ENCODE assay signal across 8 cellular contexts in genomic region chr7:44622342-44623151, GRCh38. TPM values are rescaled to one million over a fixed set of nuclear protein-coding genes. Genes with fewer than 3 reads are reported as not detected.
DNase-seq lines count a peak whose midpoint lies in the region; ATAC-seq and TF ChIP-seq lines count a peak whose summit lies in the region.

No MANE protein-coding gene starts in this region.

- H3K9me3 ChIP-seq in GM23248 (ENCODE audit: low read depth): no peaks in the 10 kb centered on the region
- H3K9me3 ChIP-seq in Panc1 (ENCODE audit: control insufficient read depth, insufficient read depth, low read depth, low read length): no peaks in the 10 kb centered on the region
- H3K9me3 ChIP-seq in tibial artery: no peaks in the 10 kb centered on the region

- DNase-seq in GM10266 (ENCODE audit: extremely low spot score) (peak; percentile 50), GM23248 (peak; percentile 34), Panc1 (ENCODE audit: low read depth, low spot score) (no peak), fibroblast of villous mesenchyme (ENCODE audit: low read depth) (peak; percentile 58), tibial artery (no peak), SHP77 treated with DMSO at 0.1 percent for 48 hours (lab: John Stamatoyannopoulos, UW) (no peak), UCSD-AML1 (lab: John Stamatoyannopoulos, UW; ENCODE audit: unreplicated experiment) (no peak)
- DNase-seq in stimulated activated CD4-positive, alpha-beta T cell treated with anti-CD3 and anti-CD28 coated beads, Interleukin-4, amount 100 ng/mL, for 4 hours: peak; percentile 30 to 57

- H3K9me2 ChIP-seq in GM23248 (ENCODE audit: insufficient read depth): no peaks in the 10 kb centered on the region

- no peaks in the 10 kb centered on the region for H4K20me1 ChIP-seq in GM23248 (ENCODE audit: insufficient read depth)

- H2AFZ ChIP-seq in GM23248: no peak overlapping the region

- H3F3A ChIP-seq in GM23248 (ENCODE audit: insufficient read depth): peaks cover 19% of the 10 kb centered on the region

- no peaks in the 10 kb centered on the region for H3K27me3 ChIP-seq in GM23248 (replicated peaks; ENCODE audit: insufficient read depth)
- H3K27me3 ChIP-seq in Panc1 (ENCODE audit: control insufficient read depth, insufficient read depth, low read length): no peaks in the 10 kb centered on the region
- H3K27me3 ChIP-seq in tibial artery: no peaks in the 10 kb centered on the region

- H3K36me3 ChIP-seq in GM23248 (ENCODE audit: low read depth) (peaks cover 9% of the 10 kb centered on the region), Panc1 (ENCODE audit: control insufficient read depth, insufficient read depth, low read length) (0 out of 2 replicates have a peak, but pooled peaks cover 3% of the 10 kb centered on the region), tibial artery (peaks cover 22 to 33% (median 27%) of the 10 kb centered on the region in 3 donors)

- intact Hi-C loops in Panc1 (cut with micrococcal nuclease; ENCODE audit: unreplicated experiment): no loop called here
- intact Hi-C loops in tibial artery (cut with DNase I; ENCODE audit: low total_unique reads): no loop called here

- no TSS peak for BruUV-seq in Panc1 (replicated peaks; lab: Mats Ljungman, UMichigan)

- peak; percentile 81 for ATAC-seq in Panc1

- no peak overlapping the region for H3K27ac ChIP-seq in GM23248
- peak overlapping the region; percentile 73 for H3K27ac ChIP-seq in Panc1 (ENCODE audit: low read length)
- no peak overlapping the region for H3K27ac ChIP-seq in tibial artery

- H3K9ac ChIP-seq in GM23248: no peak overlapping the region

- peaks cover 36% of the 10 kb centered on the region for H3K4me1 ChIP-seq in GM23248 (ENCODE audit: insufficient read depth)
- peaks cover 52% of the 10 kb centered on the region for H3K4me1 ChIP-seq in Panc1 (ENCODE audit: control insufficient read depth, insufficient read depth, low read length)
- H3K4me1 ChIP-seq in tibial artery: peaks cover 0 to 10% (median 5%) of the 10 kb centered on the region in 4 donors

- in situ Hi-C loops in GM23248 (cut with MboI) (no loop called here), Panc1 (cut with HindIII; ENCODE audit: low pct_unique_long_range_greater_than_20kb, low sequenced_read_pairs) (no loop called here)

- TF ChIP-seq CTCF in GM10266 (IDR thresholded peaks at IDR 0.05; ENCODE audit: control insufficient read depth, insufficient read depth, low read depth, missing control alignments) (no peak), Panc1 (IDR thresholded peaks at IDR 0.05) (no peak), fibroblast of villous mesenchyme (IDR thresholded peaks at IDR 0.05; ENCODE audit: insufficient read depth, low read depth, low read length) (no peak), tibial artery (IDR thresholded peaks at IDR 0.05) (no peak)

- H3K79me2 ChIP-seq in GM23248 (ENCODE audit: insufficient read depth): peaks cover 98% of the 10 kb centered on the region

- H3K4me3 ChIP-seq in GM23248: no peak overlapping the region
- H3K4me3 ChIP-seq in Panc1 (ENCODE audit: low read depth in 2 of 2, low read length in 2 of 2): peak overlapping the region in 1 of 2 experiments; percentile 37; a peak in 2 of 4 replicates
- no peak overlapping the region for H3K4me3 ChIP-seq in fibroblast of villous mesenchyme (ENCODE audit: low read depth, low read length)
- H3K4me3 ChIP-seq in tibial artery: no peak overlapping the region

- 82 to 83% methylated on average over 5 of the region's 5 CpGs for WGBS in GM23248 (ENCODE audit: low coverage in 1 of 2, low lambda C conversion rate in 2 of 2, missing lambda C conversion rate in 2 of 2), 2 experiments

- no peak overlapping the region for H3K4me2 ChIP-seq in GM23248 (ENCODE audit: unreplicated experiment)

- CTCF ChIA-PET in Panc1 (lab: Charles Lee): no interaction called here

- POLR2A ChIA-PET in Panc1 (lab: Charles Lee): no interaction called here

RNA-seq across cellular contexts. Expression of gene OGDH, which starts 16.1 kb away (rescaled TPM):
- total RNA-seq in GM23248 (2014; rRNA removed; shearing (Covaris generic)): 75.3 and 77.4 TPM in 2 replicates
- 31.4 and 35.3 TPM in 2 replicates for polyA plus RNA-seq in GM23248 (2016; fragmentation: Nextera tagmentation; extraction: Ambion mirVana)
- 166 TPM for total RNA-seq in Panc1 (2021; ENCODE audit: unreplicated experiment)
- 167 TPM for polyA plus RNA-seq in Panc1 (2012; ENCODE audit: insufficient read length)
- total RNA-seq in fibroblast of villous mesenchyme: 75.7 and 99.7 TPM in 2 replicates

RNA-seq across cellular contexts. Expression of gene TMED4, which starts 40.5 kb away (rescaled TPM):
- 174 and 201 TPM in 2 replicates for total RNA-seq in GM23248 (2014; rRNA removed; shearing (Covaris generic))
- polyA plus RNA-seq in GM23248 (2016; fragmentation: Nextera tagmentation; extraction: Ambion mirVana): 78.2 and 86.0 TPM in 2 replicates
- total RNA-seq in Panc1 (2021; ENCODE audit: unreplicated experiment): 123 TPM
- polyA plus RNA-seq in Panc1 (2012; ENCODE audit: insufficient read length): 186 TPM
- 54.4 and 84.2 TPM in 2 replicates for total RNA-seq in fibroblast of villous mesenchyme

RNA-seq across cellular contexts. Expression of gene DDX56, which starts 48.8 kb away (rescaled TPM):
- 54.3 and 70.5 TPM in 2 replicates for total RNA-seq in GM23248 (2014; rRNA removed; shearing (Covaris generic))
- polyA plus RNA-seq in GM23248 (2016; fragmentation: Nextera tagmentation; extraction: Ambion mirVana): 65.1 and 68.6 TPM in 2 replicates
- total RNA-seq in Panc1 (2021; ENCODE audit: unreplicated experiment) (147 TPM), fibroblast of villous mesenchyme (44.8 and 57.0 TPM in 2 replicates)
- 124 TPM for polyA plus RNA-seq in Panc1 (2012; ENCODE audit: insufficient read length)

Comparison
In these comparisons a context has a peak if more than half of its experiments do, and no peak if none do; other contexts are left out.
1. DNase-seq: peak in GM10266 (single experiment), GM23248 (single experiment), fibroblast of villous mesenchyme (single experiment) and stimulated activated CD4-positive, alpha-beta T cell treated with anti-CD3 and anti-CD28 coated beads, Interleukin-4, amount 100 ng/mL, for 4 hours (2 of 2); none in Panc1 (single experiment), tibial artery (0 of 2), SHP77 treated with DMSO at 0.1 percent for 48 hours (single experiment) and UCSD-AML1 (single experiment).